9 cellular contexts compared by ENCODE assay signal in genomic region chr9:137198051-137198747, GRCh38. TPM values are rescaled to one million over a fixed set of nuclear protein-coding genes. Genes with fewer than 3 reads are reported as not detected.
DNase-seq lines count a peak whose midpoint lies in the region; TF ChIP-seq lines count a peak whose summit lies in the region.
"Had no signal": no experiment of that assay in that cellular context is flagged by ENCODE, and none has a peak within 500 bp of the region (broad histone marks: within the 10 kb centered on the region; RNA-seq: fewer than 3 reads in every experiment).

No MANE protein-coding gene starts in this region.

- peaks cover 23% of the 10 kb centered on the region for H3K4me1 ChIP-seq in CD4-positive, alpha-beta memory T cell (ENCODE audit: insufficient read depth, low read length)
- H3K4me1 ChIP-seq in duodenal mucosa (ENCODE audit: control insufficient read depth in 1 of 2, insufficient read depth in 2 of 2, low read length in 2 of 2), result peaks cover 37 to 59% of the 10 kb centered on the region in 2 donors

- peaks cover 5 to 19% (median 14%) of the 10 kb centered on the region in 4 donors for H3K4me1 Mint-ChIP-seq in CD4-positive, alpha-beta memory T cell
- peaks cover 29% of the 10 kb centered on the region for H3K4me1 Mint-ChIP-seq in nephron progenitor cell
- peaks cover 31% of the 10 kb centered on the region for H3K4me1 Mint-ChIP-seq in CD14-positive monocyte

- intact Hi-C loops in CD4-positive, alpha-beta memory T cell (cut with micrococcal nuclease), result no loop called here
- intact Hi-C loops in CD14-positive monocyte (cut with micrococcal nuclease), result no loop called here

- no peak overlapping the region for H3K4me3 ChIP-seq in CD4-positive, alpha-beta memory T cell (ENCODE audit: low read length in 2 of 2)
- peak overlapping the region; percentile 72 to 76 for H3K4me3 ChIP-seq in duodenal mucosa (ENCODE audit: low read depth in 1 of 2, low read length in 2 of 2)

- peak overlapping the region in 1 of 7 donors; percentile 63 for H3K27ac Mint-ChIP-seq in CD4-positive, alpha-beta memory T cell
- no peak overlapping the region for H3K27ac Mint-ChIP-seq in nephron progenitor cell
- H3K27ac Mint-ChIP-seq in CD14-positive monocyte, result no peak overlapping the region

- no peak for TF ChIP-seq CTCF in nephron progenitor cell (IDR thresholded peaks at IDR 0.05)
- TF ChIP-seq CTCF in CD14-positive monocyte (IDR thresholded peaks at IDR 0.05), result no peak

- TF ChIP-seq RAD21 in Ishikawa (IDR thresholded peaks at IDR 0.05; ENCODE audit: low read depth), result no peak

- POLR2A ChIA-PET in CD4-positive, alpha-beta memory T cell (lab: Charles Lee; ENCODE audit: partially characterized antibody), result interaction anchor here (1.0 to 11.9 kb wide), 4 partner anchors 7 to 68 kb away, joined by 3 to 169 read pairs (median 5); partner anchors contain the start of genes ANAPC2, NDOR1, SSNA1 and TMEM203

- H3K9ac ChIP-seq in duodenal mucosa (ENCODE audit: low read depth in 1 of 2, low read length in 2 of 2), result peak overlapping the region; percentile 69 to 85
- H3K9ac ChIP-seq: KMS-11 had no signal

- CTCF ChIA-PET in CD4-positive, alpha-beta memory T cell (lab: Charles Lee; ENCODE audit: partially characterized antibody), result interaction anchor here (3.0 kb wide), 1 partner anchor 9 kb away, joined by 7 read pairs; the partner anchor contains the start of genes ANAPC2 and SSNA1

- no peaks in the 10 kb centered on the region for H3K27me3 Mint-ChIP-seq in CD4-positive, alpha-beta memory T cell
- no peaks in the 10 kb centered on the region for H3K27me3 Mint-ChIP-seq in nephron progenitor cell (ENCODE audit: low read depth, poor library complexity)
- H3K27me3 Mint-ChIP-seq in CD14-positive monocyte (ENCODE audit: low read depth in 3 of 3), result peaks cover 0 to 4% (median 0%) of the 10 kb centered on the region in 3 donors

- H3K4me3 Mint-ChIP-seq in CD4-positive, alpha-beta memory T cell, result peak overlapping the region in 7 of 8 donors; percentile 2 to 66 (median 11)
- H3K4me3 Mint-ChIP-seq in nephron progenitor cell (peak overlapping the region; percentile 34), CD14-positive monocyte (no peak overlapping the region)

- no peak for DNase-seq in CD4-positive, alpha-beta memory T cell
- no peak for DNase-seq in nephron progenitor cell
- DNase-seq in CD14-positive monocyte (ENCODE audit: low spot score), result no peak
- DNase-seq in NCI-H1105 (lab: John Stamatoyannopoulos, UW), result no peak
- no peak for DNase-seq in NCI-H2227 (lab: John Stamatoyannopoulos, UW; ENCODE audit: unreplicated experiment)
- DNase-seq in HuH-7 (ENCODE audit: low spot score), result no peak

- H3K27ac ChIP-seq in CD4-positive, alpha-beta memory T cell (ENCODE audit: low read depth, low read length), result no peak overlapping the region
- H3K27ac ChIP-seq in duodenal mucosa (ENCODE audit: low read depth, low read length), result peak overlapping the region; percentile 83
- H3K27ac ChIP-seq: KMS-11 had no signal

- no peaks in the 10 kb centered on the region for H3K9me3 ChIP-seq in CD4-positive, alpha-beta memory T cell (ENCODE audit: control insufficient read depth in 1 of 2, low read length in 2 of 2)
- no peaks in the 10 kb centered on the region for H3K9me3 ChIP-seq in duodenal mucosa (ENCODE audit: control insufficient read depth in 1 of 2, low read length in 2 of 2)

- no peaks in the 10 kb centered on the region for H3K9me3 Mint-ChIP-seq in CD4-positive, alpha-beta memory T cell
- H3K9me3 Mint-ChIP-seq in nephron progenitor cell (no peaks in the 10 kb centered on the region), CD14-positive monocyte (no peaks in the 10 kb centered on the region)

- H3K36me3 ChIP-seq in CD4-positive, alpha-beta memory T cell (ENCODE audit: insufficient read depth, low read length), result no peaks in the 10 kb centered on the region
- no peaks in the 10 kb centered on the region for H3K36me3 ChIP-seq in duodenal mucosa (ENCODE audit: control insufficient read depth in 1 of 2, insufficient read depth in 2 of 2, low read length in 2 of 2)

- no peaks in the 10 kb centered on the region for H3K27me3 ChIP-seq in CD4-positive, alpha-beta memory T cell (ENCODE audit: insufficient read depth, low read length)
- no peaks in the 10 kb centered on the region for H3K27me3 ChIP-seq in duodenal mucosa (ENCODE audit: control insufficient read depth in 1 of 2, insufficient read depth in 2 of 2, low read length in 2 of 2)

- H3K36me3 Mint-ChIP-seq in CD4-positive, alpha-beta memory T cell, result peaks cover 0 to 3% of the 10 kb centered on the region in 2 donors
- H3K36me3 Mint-ChIP-seq in nephron progenitor cell (ENCODE audit: low read depth) (no peaks in the 10 kb centered on the region), CD14-positive monocyte (peaks cover 0 to 2% of the 10 kb centered on the region in 2 donors)

- no peak for TF ChIP-seq EP300 in Ishikawa (IDR thresholded peaks at IDR 0.05; ENCODE audit: borderline replicate concordance)

TF ChIP-seq in Ishikawa, 13 proteins besides CTCF, POLR2A, EP300 and RAD21:
- TF ChIP-seq FOXM1 (IDR thresholded peaks at IDR 0.05; ENCODE audit: borderline replicate concordance, low read depth) (no peak), TAF1 (IDR thresholded peaks at IDR 0.05; ENCODE audit: low read depth) (no peak), ZBTB7A (IDR thresholded peaks at IDR 0.05; ENCODE audit: low read depth) (no peak; the same call in 1 of the 2 replicates), EGR1 (IDR thresholded peaks at IDR 0.05) (no peak), TCF12 (IDR thresholded peaks at IDR 0.05; ENCODE audit: low read depth) (peak; percentile 82), CEBPB (IDR thresholded peaks at IDR 0.05) (no peak), TEAD4 (IDR thresholded peaks at IDR 0.05) (peak; percentile 79), USF1 (IDR thresholded peaks at IDR 0.05) (peak; percentile 83), NFIC (IDR thresholded peaks at IDR 0.05) (peak; percentile 60), MAX (IDR thresholded peaks at IDR 0.05) (0 out of 2 replicates have a peak, but pooled peaks have one; percentile 17), YY1 (IDR thresholded peaks at IDR 0.05; ENCODE audit: low read depth) (no peak), CREB1 (IDR thresholded peaks at IDR 0.05; ENCODE audit: low read depth) (no peak)
- TF ChIP-seq, protein P1, sequence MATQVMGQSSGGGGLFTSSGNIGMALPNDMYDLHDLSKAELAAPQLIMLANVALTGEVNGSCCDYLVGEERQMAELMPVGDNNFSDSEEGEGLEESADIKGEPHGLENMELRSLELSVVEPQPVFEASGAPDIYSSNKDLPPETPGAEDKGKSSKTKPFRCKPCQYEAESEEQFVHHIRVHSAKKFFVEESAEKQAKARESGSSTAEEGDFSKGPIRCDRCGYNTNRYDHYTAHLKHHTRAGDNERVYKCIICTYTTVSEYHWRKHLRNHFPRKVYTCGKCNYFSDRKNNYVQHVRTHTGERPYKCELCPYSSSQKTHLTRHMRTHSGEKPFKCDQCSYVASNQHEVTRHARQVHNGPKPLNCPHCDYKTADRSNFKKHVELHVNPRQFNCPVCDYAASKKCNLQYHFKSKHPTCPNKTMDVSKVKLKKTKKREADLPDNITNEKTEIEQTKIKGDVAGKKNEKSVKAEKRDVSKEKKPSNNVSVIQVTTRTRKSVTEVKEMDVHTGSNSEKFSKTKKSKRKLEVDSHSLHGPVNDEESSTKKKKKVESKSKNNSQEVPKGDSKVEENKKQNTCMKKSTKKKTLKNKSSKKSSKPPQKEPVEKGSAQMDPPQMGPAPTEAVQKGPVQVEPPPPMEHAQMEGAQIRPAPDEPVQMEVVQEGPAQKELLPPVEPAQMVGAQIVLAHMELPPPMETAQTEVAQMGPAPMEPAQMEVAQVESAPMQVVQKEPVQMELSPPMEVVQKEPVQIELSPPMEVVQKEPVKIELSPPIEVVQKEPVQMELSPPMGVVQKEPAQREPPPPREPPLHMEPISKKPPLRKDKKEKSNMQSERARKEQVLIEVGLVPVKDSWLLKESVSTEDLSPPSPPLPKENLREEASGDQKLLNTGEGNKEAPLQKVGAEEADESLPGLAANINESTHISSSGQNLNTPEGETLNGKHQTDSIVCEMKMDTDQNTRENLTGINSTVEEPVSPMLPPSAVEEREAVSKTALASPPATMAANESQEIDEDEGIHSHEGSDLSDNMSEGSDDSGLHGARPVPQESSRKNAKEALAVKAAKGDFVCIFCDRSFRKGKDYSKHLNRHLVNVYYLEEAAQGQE (IDR thresholded peaks at IDR 0.05; ENCODE audit: low read depth), result no peak

RNA-seq across cellular contexts. Expression of gene TPRN, which starts 2.3 kb away (rescaled TPM):
- 1 to 10 TPM; 8.5 to 8.6 TPM for total RNA-seq in CD4-positive, alpha-beta memory T cell
- under 1 TPM; 0.27 to 0.45 TPM for polyA plus RNA-seq in CD4-positive, alpha-beta memory T cell
- under 1 TPM; 0.30 to 0.46 TPM for polyA plus RNA-seq in CD14-positive monocyte

RNA-seq across cellular contexts. Expression of gene TMEM203, which starts 7.2 kb away (rescaled TPM):
- 10 to 100 TPM; 39.5 to 42.9 TPM for total RNA-seq in CD4-positive, alpha-beta memory T cell
- 100 to 1,000 TPM; 129 to 170 TPM for polyA plus RNA-seq in CD4-positive, alpha-beta memory T cell
- 10 to 100 TPM; 76.1 to 88.1 TPM for polyA plus RNA-seq in CD14-positive monocyte

RNA-seq across cellular contexts. Expression of gene NDOR1, which starts 7.3 kb away (rescaled TPM):
- 10 to 100 TPM; 36.7 to 37.1 TPM for total RNA-seq in CD4-positive, alpha-beta memory T cell
- polyA plus RNA-seq in CD4-positive, alpha-beta memory T cell, result 1 to 10 TPM; 4.6 to 9.5 TPM
- polyA plus RNA-seq in CD14-positive monocyte, result 1 to 10 TPM; 4.4 to 5.2 TPM

RNA-seq across cellular contexts. Expression of gene SSNA1, which starts 9.7 kb away (rescaled TPM):
- 10 to 100 TPM; 48.6 to 49.5 TPM for total RNA-seq in CD4-positive, alpha-beta memory T cell
- 100 to 1,000 TPM; 117 to 161 TPM for polyA plus RNA-seq in CD4-positive, alpha-beta memory T cell
- 100 to 1,000 TPM in 1 of 2 donors, 10 to 100 TPM in 1; 98.3 to 118 TPM for polyA plus RNA-seq in CD14-positive monocyte

RNA-seq across cellular contexts. Expression of gene ANAPC2, which starts 9.8 kb away (rescaled TPM):
- total RNA-seq in CD4-positive, alpha-beta memory T cell, result 100 to 1,000 TPM; 116 to 125 TPM
- 1 to 10 TPM; 3.2 to 5.7 TPM for polyA plus RNA-seq in CD4-positive, alpha-beta memory T cell
- polyA plus RNA-seq in CD14-positive monocyte, result 1 to 10 TPM; 1.9 to 2.0 TPM

Comparison
In these comparisons a context has a peak if more than half of its experiments do, and no peak if none do; other contexts are left out.
1. H3K4me3 ChIP-seq: peak in duodenal mucosa (2 of 2); none in CD4-positive, alpha-beta memory T cell (0 of 2).
2. H3K4me3 Mint-ChIP-seq: peak in CD4-positive, alpha-beta memory T cell (7 of 8) and nephron progenitor cell (single experiment); none in CD14-positive monocyte (0 of 2).